1 cellular context compared by ENCODE assay signal in genomic region chr17:5901731-5902660, GRCh38.
TF ChIP-seq lines count a peak whose summit lies in the region.

No MANE protein-coding gene starts in this region.

TF ChIP-seq in IMR-90, 13 proteins besides CTCF, POLR2A, EP300 and RAD21:
- TF ChIP-seq MAFK (IDR thresholded peaks at IDR 0.05; ENCODE audit: low read depth, low read length) (no peak), CHD1 (IDR thresholded peaks at IDR 0.05; ENCODE audit: low read depth, low read length) (no peak), ELK1 (IDR thresholded peaks at IDR 0.05; ENCODE audit: borderline replicate concordance, low read depth, low read length) (no peak), MAZ (IDR thresholded peaks at IDR 0.05; ENCODE audit: borderline replicate concordance, low read depth, low read length) (no peak), MXI1 (IDR thresholded peaks at IDR 0.05; ENCODE audit: borderline replicate concordance, low read depth, low read length) (no peak), NFE2L2 (IDR thresholded peaks at IDR 0.05; ENCODE audit: low read depth, low read length) (no peak), BHLHE40 (IDR thresholded peaks at IDR 0.05; ENCODE audit: low read depth, low read length) (no peak), USF2 (IDR thresholded peaks at IDR 0.05; ENCODE audit: low read depth, low read length) (no peak), SMC3 (IDR thresholded peaks at IDR 0.05; ENCODE audit: low read depth, low read length) (no peak), FOS (IDR thresholded peaks at IDR 0.05; ENCODE audit: low read depth, low read length) (no peak), CEBPB (IDR thresholded peaks at IDR 0.05; ENCODE audit: low read depth, low read length) (no peak), RFX5 (IDR thresholded peaks at IDR 0.05; ENCODE audit: low read depth, low read length) (no peak), RCOR1 (IDR thresholded peaks at IDR 0.05; ENCODE audit: insufficient replicate concordance, low read length) (no peak)
TF ChIP-seq in IMR-90: peak in this region for 0.
